Comparison of ENCODE assay signal across 1 cellular context in the genomic region with DNA sequence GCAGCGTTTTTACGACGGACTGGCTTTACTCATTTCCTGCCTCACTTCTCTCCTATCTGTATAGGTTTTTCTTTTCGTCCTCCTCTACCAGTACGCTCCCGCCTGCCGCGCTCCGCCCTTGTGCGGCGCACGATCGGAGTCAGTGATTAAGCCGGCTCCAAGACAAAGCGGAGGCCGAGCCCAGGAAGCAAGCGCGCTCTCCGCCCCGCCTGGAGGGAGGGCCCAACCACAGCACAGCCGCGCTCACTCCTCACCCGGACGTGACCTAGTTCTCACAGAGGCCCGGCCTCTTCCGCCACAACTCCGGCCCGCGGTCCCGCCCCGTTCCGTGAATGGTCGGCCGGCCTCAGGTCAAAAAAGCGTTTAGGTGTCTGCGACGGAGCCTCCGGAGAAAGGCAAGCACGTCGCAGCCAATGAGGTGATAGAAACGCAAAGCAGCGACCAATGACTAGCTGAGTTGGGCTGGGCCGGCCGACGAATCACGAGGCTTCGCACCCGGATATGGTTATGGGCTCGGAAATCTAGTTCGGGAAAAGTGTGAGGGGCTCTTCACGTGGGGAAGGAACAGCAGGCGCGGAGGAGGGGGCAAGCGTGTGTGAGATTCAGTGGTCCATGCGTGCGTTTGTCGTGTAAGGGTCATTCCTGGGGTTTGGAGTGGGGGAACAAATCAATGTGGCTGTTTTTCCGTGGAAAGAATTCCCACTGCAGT.
TF ChIP-seq lines count a peak whose summit lies in the region.

Gene METTL13, plus strand, starts transcription at position 494 of the 709 bp plus-strand sequence. CDS start 308 bp downstream, outside the sequence.

TF ChIP-seq in HepG2, 621 proteins besides CTCF, POLR2A, EP300 and RAD21 (continued from another document and continues in another):
- TF ChIP-seq AHDC1 (CRISPR knock-in tag; IDR thresholded peaks at IDR 0.05; ENCODE audit: borderline replicate concordance) (no peak), ETV6 (CRISPR knock-in tag; conservative IDR thresholded peaks at IDR 0.05) (no peak), ZNF44 (CRISPR knock-in tag; IDR thresholded peaks at IDR 0.05) (0 out of 2 replicates have a peak, but pooled peaks have one; percentile 54), NR1H2 (CRISPR knock-in tag; IDR thresholded peaks at IDR 0.05; ENCODE audit: borderline replicate concordance, low read depth) (no peak; the same call in 1 of the 2 replicates), ZNF333 (CRISPR knock-in tag; IDR thresholded peaks at IDR 0.05; ENCODE audit: borderline replicate concordance) (no peak), IRF1 (CRISPR knock-in tag; IDR thresholded peaks at IDR 0.05; ENCODE audit: low read depth) (no peak), HNF4A (CRISPR knock-in tag; IDR thresholded peaks at IDR 0.05) (no peak), ZNF207 (IDR thresholded peaks at IDR 0.05; ENCODE audit: borderline replicate concordance) (no peak), GFI1 (CRISPR knock-in tag; IDR thresholded peaks at IDR 0.05; ENCODE audit: borderline replicate concordance) (no peak), FOXM1 (CRISPR knock-in tag; IDR thresholded peaks at IDR 0.05) (0 out of 2 replicates have a peak, but pooled peaks have one; percentile 15), HBP1 (CRISPR knock-in tag; IDR thresholded peaks at IDR 0.05; ENCODE audit: low read depth) (0 out of 2 replicates have a peak, but pooled peaks have one; percentile 10), TEF (CRISPR knock-in tag; IDR thresholded peaks at IDR 0.05) (no peak), ZNF512B (CRISPR knock-in tag; IDR thresholded peaks at IDR 0.05; ENCODE audit: borderline replicate concordance) (no peak), ZMAT5 (CRISPR knock-in tag; IDR thresholded peaks at IDR 0.05; ENCODE audit: borderline replicate concordance, low read depth) (no peak), ZBTB43 (CRISPR knock-in tag; conservative IDR thresholded peaks at IDR 0.05) (peak; percentile 32; the same call in 1 of the 2 replicates), JARID2 (CRISPR knock-in tag; IDR thresholded peaks at IDR 0.05; ENCODE audit: insufficient replicate concordance) (no peak), FOXC1 (CRISPR knock-in tag; IDR thresholded peaks at IDR 0.05; ENCODE audit: borderline replicate concordance) (no peak), ZNF205 (CRISPR knock-in tag; IDR thresholded peaks at IDR 0.05) (0 out of 2 replicates have a peak, but pooled peaks have one; percentile 52), LCORL (IDR thresholded peaks at IDR 0.05) (no peak), LCORL (CRISPR knock-in tag; IDR thresholded peaks at IDR 0.05) (no peak)
- TF ChIP-seq, protein P1, sequence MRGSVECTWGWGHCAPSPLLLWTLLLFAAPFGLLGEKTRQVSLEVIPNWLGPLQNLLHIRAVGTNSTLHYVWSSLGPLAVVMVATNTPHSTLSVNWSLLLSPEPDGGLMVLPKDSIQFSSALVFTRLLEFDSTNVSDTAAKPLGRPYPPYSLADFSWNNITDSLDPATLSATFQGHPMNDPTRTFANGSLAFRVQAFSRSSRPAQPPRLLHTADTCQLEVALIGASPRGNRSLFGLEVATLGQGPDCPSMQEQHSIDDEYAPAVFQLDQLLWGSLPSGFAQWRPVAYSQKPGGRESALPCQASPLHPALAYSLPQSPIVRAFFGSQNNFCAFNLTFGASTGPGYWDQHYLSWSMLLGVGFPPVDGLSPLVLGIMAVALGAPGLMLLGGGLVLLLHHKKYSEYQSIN (CRISPR knock-in tag; IDR thresholded peaks at IDR 0.05; ENCODE audit: borderline replicate concordance), result no peak
- TF ChIP-seq, protein P2, sequence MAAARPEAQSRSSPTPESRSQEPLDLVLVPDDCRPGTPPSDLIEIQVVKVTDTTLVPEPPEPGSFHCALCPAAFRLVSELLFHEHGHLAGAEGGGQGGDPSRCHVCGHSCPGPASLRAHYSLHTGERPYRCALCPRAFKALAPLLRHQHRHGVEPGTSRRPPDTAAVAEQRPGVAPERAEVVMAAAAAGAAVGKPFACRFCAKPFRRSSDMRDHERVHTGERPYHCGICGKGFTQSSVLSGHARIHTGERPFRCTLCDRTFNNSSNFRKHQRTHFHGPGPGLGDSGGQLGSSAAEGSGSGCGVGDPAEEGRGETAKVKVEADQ (CRISPR knock-in tag; IDR thresholded peaks at IDR 0.05; ENCODE audit: borderline replicate concordance), result peak; percentile 27; the same call in 1 of the 2 replicates
- TF ChIP-seq, protein P3, sequence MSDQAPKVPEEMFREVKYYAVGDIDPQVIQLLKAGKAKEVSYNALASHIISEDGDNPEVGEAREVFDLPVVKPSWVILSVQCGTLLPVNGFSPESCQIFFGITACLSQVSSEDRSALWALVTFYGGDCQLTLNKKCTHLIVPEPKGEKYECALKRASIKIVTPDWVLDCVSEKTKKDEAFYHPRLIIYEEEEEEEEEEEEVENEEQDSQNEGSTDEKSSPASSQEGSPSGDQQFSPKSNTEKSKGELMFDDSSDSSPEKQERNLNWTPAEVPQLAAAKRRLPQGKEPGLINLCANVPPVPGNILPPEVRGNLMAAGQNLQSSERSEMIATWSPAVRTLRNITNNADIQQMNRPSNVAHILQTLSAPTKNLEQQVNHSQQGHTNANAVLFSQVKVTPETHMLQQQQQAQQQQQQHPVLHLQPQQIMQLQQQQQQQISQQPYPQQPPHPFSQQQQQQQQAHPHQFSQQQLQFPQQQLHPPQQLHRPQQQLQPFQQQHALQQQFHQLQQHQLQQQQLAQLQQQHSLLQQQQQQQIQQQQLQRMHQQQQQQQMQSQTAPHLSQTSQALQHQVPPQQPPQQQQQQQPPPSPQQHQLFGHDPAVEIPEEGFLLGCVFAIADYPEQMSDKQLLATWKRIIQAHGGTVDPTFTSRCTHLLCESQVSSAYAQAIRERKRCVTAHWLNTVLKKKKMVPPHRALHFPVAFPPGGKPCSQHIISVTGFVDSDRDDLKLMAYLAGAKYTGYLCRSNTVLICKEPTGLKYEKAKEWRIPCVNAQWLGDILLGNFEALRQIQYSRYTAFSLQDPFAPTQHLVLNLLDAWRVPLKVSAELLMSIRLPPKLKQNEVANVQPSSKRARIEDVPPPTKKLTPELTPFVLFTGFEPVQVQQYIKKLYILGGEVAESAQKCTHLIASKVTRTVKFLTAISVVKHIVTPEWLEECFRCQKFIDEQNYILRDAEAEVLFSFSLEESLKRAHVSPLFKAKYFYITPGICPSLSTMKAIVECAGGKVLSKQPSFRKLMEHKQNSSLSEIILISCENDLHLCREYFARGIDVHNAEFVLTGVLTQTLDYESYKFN (CRISPR knock-in tag; conservative IDR thresholded peaks at IDR 0.05), result no peak; the same call in none of the 2 replicates
- TF ChIP-seq, protein P4, sequence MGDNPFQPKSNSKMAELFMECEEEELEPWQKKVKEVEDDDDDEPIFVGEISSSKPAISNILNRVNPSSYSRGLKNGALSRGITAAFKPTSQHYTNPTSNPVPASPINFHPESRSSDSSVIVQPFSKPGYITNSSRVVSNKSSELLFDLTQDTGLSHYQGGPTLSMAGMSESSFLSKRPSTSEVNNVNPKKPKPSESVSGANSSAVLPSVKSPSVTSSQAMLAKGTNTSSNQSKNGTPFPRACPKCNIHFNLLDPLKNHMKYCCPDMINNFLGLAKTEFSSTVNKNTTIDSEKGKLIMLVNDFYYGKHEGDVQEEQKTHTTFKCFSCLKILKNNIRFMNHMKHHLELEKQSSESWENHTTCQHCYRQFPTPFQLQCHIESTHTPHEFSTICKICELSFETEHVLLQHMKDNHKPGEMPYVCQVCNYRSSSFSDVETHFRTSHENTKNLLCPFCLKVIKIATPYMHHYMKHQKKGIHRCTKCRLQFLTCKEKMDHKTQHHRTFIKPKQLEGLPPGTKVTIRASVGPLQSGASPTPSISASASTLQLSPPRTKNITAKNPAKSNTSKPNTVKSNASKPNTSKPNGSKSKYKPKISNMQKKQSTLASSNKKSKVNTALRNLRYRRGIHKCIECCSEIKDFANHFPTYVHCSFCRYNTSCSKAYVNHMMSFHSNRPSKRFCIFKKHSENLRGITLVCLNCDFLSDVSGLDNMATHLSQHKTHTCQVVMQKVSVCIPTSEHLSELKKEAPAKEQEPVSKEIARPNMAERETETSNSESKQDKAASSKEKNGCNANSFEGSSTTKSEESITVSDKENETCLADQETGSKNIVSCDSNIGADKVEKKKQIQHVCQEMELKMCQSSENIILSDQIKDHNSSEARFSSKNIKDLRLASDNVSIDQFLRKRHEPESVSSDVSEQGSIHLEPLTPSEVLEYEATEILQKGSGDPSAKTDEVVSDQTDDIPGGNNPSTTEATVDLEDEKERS (CRISPR knock-in tag; IDR thresholded peaks at IDR 0.05), result peak; percentile 40; the same call in 1 of the 2 replicates
